ENCODE assay signal across 8 cellular contexts in the genomic region with DNA sequence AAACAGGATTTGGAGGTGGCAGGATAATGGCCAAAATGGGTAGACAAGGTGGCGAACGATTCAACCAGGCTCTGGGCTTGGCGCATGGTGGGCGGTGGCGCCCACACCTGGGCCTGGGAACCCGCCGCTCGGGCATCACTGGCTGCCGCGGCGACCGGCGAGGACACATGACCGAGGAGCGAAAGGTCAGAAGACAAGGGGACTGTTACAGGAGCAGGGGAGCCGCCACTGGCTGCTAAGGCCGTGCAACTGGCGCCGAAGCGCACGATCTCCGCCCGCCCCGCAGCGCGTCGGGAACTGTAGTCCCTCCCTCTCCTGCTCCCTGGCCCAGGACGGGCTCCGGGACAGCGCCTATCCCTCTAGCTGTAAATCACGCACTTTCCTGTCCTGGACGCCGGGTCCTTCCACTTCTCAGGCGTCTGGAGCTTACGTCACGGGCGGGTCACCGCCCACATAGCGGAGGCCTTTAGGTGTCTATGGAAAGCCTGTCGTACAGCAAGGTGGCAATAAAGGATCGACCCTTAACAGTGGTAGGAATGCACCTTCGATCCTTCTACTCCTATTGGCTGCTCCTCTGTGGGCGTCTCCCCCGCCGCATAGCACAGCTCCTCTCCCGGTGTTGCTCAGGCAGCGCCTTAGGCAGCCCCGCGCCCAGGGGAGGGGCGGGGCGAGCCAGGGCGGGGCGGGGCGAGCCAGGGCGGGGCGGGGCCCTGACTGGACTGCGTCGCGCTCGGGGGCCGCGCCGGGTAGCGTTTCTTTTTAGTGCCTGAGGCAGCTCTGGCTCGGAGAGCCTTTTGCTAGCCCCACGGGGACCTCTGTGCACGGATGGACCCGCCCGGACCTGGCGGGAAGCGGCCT. TPM values are rescaled to one million over a fixed set of nuclear protein-coding genes. Genes with fewer than 3 reads are reported as not detected.
DNase-seq lines count a peak whose midpoint lies in the region; ATAC-seq lines count a peak whose summit lies in the region.

A gene with protein sequence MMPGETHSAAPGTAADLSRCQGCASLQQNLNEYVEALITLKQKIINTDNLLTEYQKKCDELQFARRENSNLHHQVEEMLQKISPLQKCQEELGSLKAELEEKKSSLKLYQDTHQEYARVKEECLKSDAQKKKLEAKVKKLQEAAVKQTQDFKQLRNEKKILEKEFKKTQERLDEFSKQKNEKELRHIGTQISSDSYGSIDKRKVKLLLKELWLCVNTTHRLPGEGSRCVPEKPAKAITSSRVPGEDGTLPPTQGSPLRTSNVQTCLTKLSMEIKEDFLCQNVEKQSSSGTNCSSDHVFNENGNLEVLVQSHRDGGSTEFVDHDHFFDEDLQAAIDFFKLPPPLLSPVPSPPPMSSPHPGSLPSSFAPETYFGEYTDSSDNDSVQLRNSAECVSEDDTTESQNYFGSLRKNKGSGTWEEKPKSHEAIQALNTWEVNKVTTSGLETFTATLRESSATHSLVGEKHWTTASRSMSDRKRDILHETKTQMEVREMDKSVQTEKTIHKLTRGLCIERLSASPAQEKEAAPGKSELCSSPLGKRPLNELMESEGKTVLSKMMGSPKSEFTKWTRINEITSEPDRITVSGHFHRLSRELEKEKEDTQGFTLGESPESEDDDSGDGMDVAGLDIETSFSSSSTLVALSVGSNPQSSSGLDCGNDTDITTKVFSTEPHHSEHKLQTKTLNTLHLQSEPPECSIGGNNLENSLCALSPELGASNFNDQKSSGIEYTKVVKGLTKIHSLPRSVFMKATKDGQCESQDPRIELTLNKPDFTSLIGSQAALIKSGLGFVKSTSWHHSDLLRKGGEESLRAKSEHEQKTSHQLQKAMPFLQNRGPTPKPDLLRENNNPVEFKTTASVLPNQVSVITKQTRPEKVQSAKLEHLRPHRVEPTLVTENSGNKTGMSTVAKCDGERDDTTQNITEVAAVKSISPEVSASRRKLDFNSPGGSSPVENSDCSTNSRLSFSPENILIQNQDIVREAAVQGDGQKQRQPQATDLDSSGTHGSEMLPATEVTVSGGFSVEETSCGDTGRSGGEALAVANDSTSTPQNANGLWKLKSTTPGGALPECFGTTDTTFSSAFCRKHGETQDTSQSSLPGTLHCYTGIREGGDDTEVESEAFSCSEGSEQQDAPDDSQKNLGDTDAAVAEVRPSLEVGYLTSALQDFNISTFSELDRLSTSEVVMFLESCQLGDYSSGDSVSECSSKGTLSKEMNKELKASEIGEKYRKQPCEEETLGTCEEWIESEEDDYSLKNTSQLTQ (N-terminal part only) (plus strand): TSS at position 717 of the 858 bp plus-strand sequence. CDS start 239 bp downstream, outside the sequence.

- peaks cover 0 to 2% of the 10 kb centered on the region in 2 donors for H3K27me3 Mint-ChIP-seq in CD8-positive, alpha-beta memory T cell

- no peaks in the 10 kb centered on the region for H3K9me3 Mint-ChIP-seq in CD8-positive, alpha-beta memory T cell

- H3K9me3 ChIP-seq in CD8-positive, alpha-beta memory T cell (ENCODE audit: low read length) = no peaks in the 10 kb centered on the region

- ATAC-seq in GM19468 (IDR thresholded peaks at IDR 0.05; ENCODE audit: extremely low read depth, unreplicated experiment) = peak; percentile 75

- peaks cover 19 to 25% (median 20%) of the 10 kb centered on the region in 3 donors for H3K4me1 Mint-ChIP-seq in CD8-positive, alpha-beta memory T cell

- POLR2A ChIA-PET in CD8-positive, alpha-beta memory T cell (lab: Charles Lee) = interaction anchor here (0.6 to 1.9 kb wide), 7 partner anchors 11 to 1211 kb away, joined by 3 to 6 read pairs (median 3); a partner anchor contains a TSS

- no peaks in the 10 kb centered on the region for H3K27me3 ChIP-seq in CD8-positive, alpha-beta memory T cell (ENCODE audit: insufficient read depth, low read length, poor library complexity, severe bottlenecking)

- H3K4me1 ChIP-seq in CD8-positive, alpha-beta memory T cell (ENCODE audit: insufficient read depth, low read length) = peaks cover 46% of the 10 kb centered on the region

- CTCF ChIA-PET in CD8-positive, alpha-beta memory T cell (lab: Charles Lee) = interaction anchor here (1.0 kb wide), 1 partner anchor 1291 kb away, joined by 3 read pairs; a partner anchor contains a TSS

- H3K4me3 ChIP-seq in CD8-positive, alpha-beta memory T cell (ENCODE audit: low read length) = peak within 1 kb of the TSS; percentile 85

- DNase-seq in CD8-positive, alpha-beta memory T cell = peak; percentile 89 to 97 (median 97)
- DNase-seq in HS-5 (ENCODE audit: low read depth) = peak; percentile 98
- peak; percentile 87 for DNase-seq in NK-92 treated with Interleukin-12 subunit alpha and Interleukin-12 subunit beta, amount 100 ng/mL, for 24 hours (lab: John Stamatoyannopoulos, UW)
- DNase-seq in activated CD8-positive, alpha-beta memory T cell treated with anti-CD3 and anti-CD28 coated beads for 24 hours = peak; percentile 98
- DNase-seq in effector CD8-positive, alpha-beta T cell (lab: John Stamatoyannopoulos, UW) = peak; percentile 92
- DNase-seq in lung microvascular endothelial cell (ENCODE audit: low read depth in 2 of 2) = peak; percentile 98 to 99
- peak; percentile 80 to 89 (median 88) for DNase-seq in stimulated activated CD4-positive, alpha-beta T cell treated with anti-CD3 and anti-CD28 coated beads, TNF-alpha, amount 100 ng/mL, for 48 hours (ENCODE audit: low read depth in 3 of 3)

- no peaks in the 10 kb centered on the region for H3K36me3 ChIP-seq in CD8-positive, alpha-beta memory T cell (ENCODE audit: insufficient read depth, low read length)

- peak within 1 kb of the TSS in 7 of 8 donors; percentile 97 to 99 (median 98) for H3K27ac Mint-ChIP-seq in CD8-positive, alpha-beta memory T cell

- peak within 1 kb of the TSS; percentile 87 for H3K27ac ChIP-seq in CD8-positive, alpha-beta memory T cell (ENCODE audit: low read depth, low read length)

- H3K4me3 Mint-ChIP-seq in CD8-positive, alpha-beta memory T cell = peak within 1 kb of the TSS in 4 of 7 donors; percentile 90 to 98 (median 92)

- peaks cover 0 to 19% (median 4%) of the 10 kb centered on the region in 3 donors for H3K36me3 Mint-ChIP-seq in CD8-positive, alpha-beta memory T cell

RNA-seq across cellular contexts. Expression of the gene that starts here (rescaled TPM):
- 10 to 100 TPM; 38.7 to 41.7 TPM for total RNA-seq in CD8-positive, alpha-beta memory T cell
- polyA plus RNA-seq in CD8-positive, alpha-beta memory T cell = 20.4 TPM
- 15.5 and 20.6 TPM in 2 replicates for total RNA-seq in lung microvascular endothelial cell

Comparison
In these comparisons a context has a peak if more than half of its experiments do, and no peak if none do; other contexts are left out.
1. Peak in every context shown above with its lines: DNase-seq, ATAC-seq, H3K4me3 ChIP-seq and H3K27ac ChIP-seq.